In the genomic region with DNA sequence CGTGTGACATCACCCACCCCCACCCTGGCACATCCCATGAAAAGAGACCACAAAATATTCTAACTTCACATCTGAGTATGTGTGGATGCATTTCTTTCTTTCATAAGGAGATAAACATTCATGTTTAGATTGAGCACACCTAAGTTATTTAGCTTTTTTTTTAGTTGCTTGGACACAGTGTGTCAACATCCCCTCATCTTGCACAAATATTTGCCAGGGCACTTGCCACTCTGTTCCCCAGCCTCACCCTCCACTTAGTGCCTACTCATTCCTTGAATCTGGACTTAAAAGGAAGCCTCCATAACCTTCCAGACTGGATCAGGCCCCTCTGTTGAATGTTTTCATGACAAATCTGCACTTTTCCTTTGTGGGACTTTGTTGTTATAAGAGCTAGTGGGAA, we compare ENCODE assay signal across 24 cellular contexts.
"Had no signal": no experiment of that assay in that cellular context is flagged by ENCODE, and none has a peak within 500 bp of the region (broad histone marks: within the 10 kb centered on the region; RNA-seq: fewer than 3 reads in every experiment).

No MANE protein-coding gene starts in this region.

- H3K27ac Mint-ChIP-seq: activated B cell treated with CpG ODN at 0.5 μM for 24 hours; activated CD4-positive, alpha-beta T cell treated with anti-CD3 and anti-CD28 coated beads, Interleukin-2, amount 10 ng/mL, durations not matched to agents 24 days and 14 days; activated CD8-positive, alpha-beta memory T cell treated with anti-CD3 and anti-CD28 coated beads, Interleukin-2, amount 10 ng/mL, durations not matched to agents 7 days and 5 days; activated naive CD4-positive, alpha-beta T cell treated with anti-CD3 and anti-CD28 coated beads, Interleukin-2, amount 50 U/mL, for 72 hours; activated naive CD8-positive, alpha-beta T cell treated with anti-CD3 and anti-CD28 coated beads, Interleukin-2, amount 50 U/mL, for 24 hours; activated T-cell treated with anti-CD3 and anti-CD28 coated beads, Interleukin-2, amount 50 U/mL, for 24 hours; activated T-helper 1 cell treated with anti-CD3 and anti-CD28 coated beads, Interleukin-12 subunit alpha, Interleukin-12 subunit beta, Interleukin-2, Interleukin-4 antibody, amounts not matched to agents 30 ng/mL and 10 ng/mL and 1 ng/mL, durations not matched to agents 14 hours and 24 hours and 36 hours; brain; T-helper 17 cell had no signal

- H3K4me3 Mint-ChIP-seq: activated B cell treated with CpG ODN at 0.5 μM for 24 hours; activated CD4-positive, alpha-beta T cell treated with anti-CD3 and anti-CD28 coated beads, Interleukin-2, amount 10 ng/mL, durations not matched to agents 24 days and 14 days; activated CD8-positive, alpha-beta memory T cell treated with anti-CD3 and anti-CD28 coated beads, Interleukin-2, amount 10 ng/mL, durations not matched to agents 7 days and 5 days; activated naive CD8-positive, alpha-beta T cell treated with anti-CD3 and anti-CD28 coated beads, Interleukin-2, amount 50 U/mL, for 24 hours; activated T-cell treated with anti-CD3 and anti-CD28 coated beads, Interleukin-2, amount 50 U/mL, for 24 hours; activated T-helper 1 cell treated with anti-CD3 and anti-CD28 coated beads, Interleukin-12 subunit alpha, Interleukin-12 subunit beta, Interleukin-2, Interleukin-4 antibody, amounts not matched to agents 30 ng/mL and 10 ng/mL and 1 ng/mL, durations not matched to agents 14 hours and 24 hours and 36 hours; brain; central memory CD8-positive, alpha-beta T cell; T-helper 17 cell had no signal

- H3K27ac ChIP-seq: ascending aorta had no signal

- H3K36me3 Mint-ChIP-seq: activated CD8-positive, alpha-beta memory T cell treated with anti-CD3 and anti-CD28 coated beads, Interleukin-2, amount 10 ng/mL, durations not matched to agents 7 days and 5 days; brain had no signal

- H3K4me3 ChIP-seq: ascending aorta had no signal

- H3K4me1 Mint-ChIP-seq: activated B cell treated with CpG ODN at 0.5 μM for 24 hours; activated CD4-positive, alpha-beta T cell treated with anti-CD3 and anti-CD28 coated beads, Interleukin-2, amount 10 ng/mL, durations not matched to agents 24 days and 14 days; activated CD8-positive, alpha-beta memory T cell treated with anti-CD3 and anti-CD28 coated beads, Interleukin-2, amount 10 ng/mL, durations not matched to agents 7 days and 5 days; activated naive CD8-positive, alpha-beta T cell treated with anti-CD3 and anti-CD28 coated beads, Interleukin-2, amount 50 U/mL, for 24 hours; brain; central memory CD8-positive, alpha-beta T cell; T-helper 17 cell had no signal

- H3K4me1 ChIP-seq: ascending aorta had no signal

- H3K27me3 Mint-ChIP-seq: activated B cell treated with CpG ODN at 0.5 μM for 24 hours; activated CD4-positive, alpha-beta T cell treated with anti-CD3 and anti-CD28 coated beads, Interleukin-2, amount 10 ng/mL, durations not matched to agents 24 days and 14 days; activated CD8-positive, alpha-beta memory T cell treated with anti-CD3 and anti-CD28 coated beads, Interleukin-2, amount 10 ng/mL, durations not matched to agents 7 days and 5 days; activated naive CD8-positive, alpha-beta T cell treated with anti-CD3 and anti-CD28 coated beads, Interleukin-2, amount 50 U/mL, for 24 hours; activated T-cell treated with anti-CD3 and anti-CD28 coated beads, Interleukin-2, amount 50 U/mL, for 24 hours; central memory CD8-positive, alpha-beta T cell; T-helper 17 cell had no signal

- H3K27me3 ChIP-seq: ascending aorta had no signal

- H3K36me3 ChIP-seq: ascending aorta had no signal

- ATAC-seq: activated CD8-positive, alpha-beta memory T cell treated with anti-CD3 and anti-CD28 coated beads, Interleukin-2, amount 10 ng/mL, durations not matched to agents 7 days and 5 days; activated naive CD4-positive, alpha-beta T cell treated with anti-CD3 and anti-CD28 coated beads, Interleukin-2, amount 50 U/mL, for 72 hours; activated naive CD8-positive, alpha-beta T cell treated with anti-CD3 and anti-CD28 coated beads, Interleukin-2, amount 50 U/mL, for 24 hours; T-helper 17 cell had no signal

- DNase-seq: activated B cell treated with CpG ODN at 0.5 μM for 24 hours; activated CD4-positive, alpha-beta T cell treated with anti-CD3 and anti-CD28 coated beads for 1 hour; activated CD4-positive, alpha-beta T cell treated with anti-CD3 and anti-CD28 coated beads, Interleukin-2, amount 10 ng/mL, durations not matched to agents 24 days and 14 days; activated CD4-positive, alpha-beta T cell treated with anti-CD3 and anti-CD28 coated beads, Interleukin-2, amount 50 U/mL, for 48 hours; activated CD8-positive, alpha-beta memory T cell treated with anti-CD3 and anti-CD28 coated beads, Interleukin-2, amount 10 ng/mL, durations not matched to agents 7 days and 5 days; activated effector memory CD4-positive, alpha-beta T cell treated with anti-CD3 and anti-CD28 coated beads, Interleukin-2, amount 50 U/mL, for 16 hours; activated naive CD4-positive, alpha-beta T cell treated with Interleukin-2 at 50 U/mL for 16 hours; activated naive CD8-positive, alpha-beta T cell treated with anti-CD3 and anti-CD28 coated beads, Interleukin-2, amount 50 U/mL, for 24 hours; activated T-cell treated with anti-CD3 and anti-CD28 coated beads, Interleukin-2, amount 50 U/mL, for 24 hours; amniotic stem cell; NCI-H146; NCI-H187 treated with DMSO at 0.1 percent for 48 hours; NCI-H2081 treated with DMSO at 0.1 percent for 48 hours; NCI-H2227 treated with DMSO at 0.1 percent for 48 hours; NCI-H526; NCI-H82; SHP77; T-helper 17 cell; T-helper 9 cell had no signal
